9 cellular contexts compared by ENCODE assay signal in the genomic region with DNA sequence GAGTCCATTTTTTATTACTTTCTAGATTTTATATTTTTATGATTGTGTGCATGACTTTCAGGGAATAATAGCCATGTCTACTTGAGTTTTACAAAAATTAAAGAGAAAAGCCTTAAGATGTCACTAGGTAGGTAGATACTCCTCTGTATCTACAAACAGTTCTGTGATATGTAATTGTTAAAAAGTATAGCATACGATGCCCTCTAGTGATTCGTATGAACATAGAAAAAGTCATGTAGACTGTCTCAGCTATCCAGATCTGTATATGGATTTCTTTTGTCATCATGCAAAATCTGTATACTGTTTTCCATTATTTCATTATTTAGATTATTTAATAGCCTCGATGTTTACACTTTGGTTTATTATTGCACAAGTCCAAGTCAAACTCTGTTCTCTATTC.
DNase-seq lines count a peak whose midpoint lies in the region; TF ChIP-seq lines count a peak whose summit lies in the region.
"Had no signal": no experiment of that assay in that cellular context is flagged by ENCODE, and none has a peak within 500 bp of the region (broad histone marks: within the 10 kb centered on the region; RNA-seq: fewer than 3 reads in every experiment).

No MANE protein-coding gene starts in this region.

- H3K9ac ChIP-seq in neural progenitor cell = no peak overlapping the region

- no peak overlapping the region for H3K27ac ChIP-seq in neural progenitor cell
- H3K27ac ChIP-seq in effector memory CD4-positive, alpha-beta T cell (ENCODE audit: insufficient read depth, low read length, poor library complexity, severe bottlenecking) = no peak overlapping the region

- H3K4me2 ChIP-seq in neural progenitor cell = no peak overlapping the region

- H3K36me3 Mint-ChIP-seq in neural progenitor cell = no peaks in the 10 kb centered on the region
- H3K36me3 Mint-ChIP-seq: naive B cell had no signal

- H3K4me1 ChIP-seq in neural progenitor cell = peaks cover 3% of the 10 kb centered on the region
- no peaks in the 10 kb centered on the region for H3K4me1 ChIP-seq in effector memory CD4-positive, alpha-beta T cell (ENCODE audit: control insufficient read depth, insufficient read depth, low read length, poor library complexity, severe bottlenecking)

- no peaks in the 10 kb centered on the region for H4K20me1 ChIP-seq in neural progenitor cell (ENCODE audit: low read depth)

- peak; percentile 41 for TF ChIP-seq CTCF in neural progenitor cell (IDR thresholded peaks at IDR 0.05)

- no peaks in the 10 kb centered on the region for H3K27me3 Mint-ChIP-seq in neural progenitor cell (ENCODE audit: insufficient read depth, low read depth)
- H3K27me3 Mint-ChIP-seq: central memory CD8-positive, alpha-beta T cell; naive B cell had no signal

- H3K27me3 ChIP-seq in neural progenitor cell = no peaks in the 10 kb centered on the region
- H3K27me3 ChIP-seq in effector memory CD4-positive, alpha-beta T cell (replicated peaks; ENCODE audit: control insufficient read depth, insufficient read depth, low read length, poor library complexity, severe bottlenecking) = no peaks in the 10 kb centered on the region

- H3K79me2 ChIP-seq in neural progenitor cell (ENCODE audit: low read depth) = no peaks in the 10 kb centered on the region

- H3K27ac Mint-ChIP-seq in neural progenitor cell = no peak overlapping the region
- H3K27ac Mint-ChIP-seq: naive B cell had no signal

- H2AFZ ChIP-seq in neural progenitor cell (replicated peaks) = no peak overlapping the region

- no peak overlapping the region for H3K4me3 Mint-ChIP-seq in neural progenitor cell
- H3K4me3 Mint-ChIP-seq: central memory CD8-positive, alpha-beta T cell; naive B cell had no signal

- peak; percentile 73 for DNase-seq in H4 (ENCODE audit: low spot score)
- DNase-seq in NCI-H2029 treated with DMSO at 0.1 percent for 48 hours (lab: John Stamatoyannopoulos, UW) = peak; percentile 62
- peak; percentile 51 for DNase-seq in amniotic epithelial cell (ENCODE audit: low read depth)
- no peak for DNase-seq in neural progenitor cell (ENCODE audit: low spot score)
- no peak for DNase-seq in T-helper 1 cell
- DNase-seq in effector memory CD4-positive, alpha-beta T cell = no peak
- DNase-seq in activated CD4-positive, alpha-beta T cell treated with anti-CD3 and anti-CD28 coated beads for 1 hour = no peak
- DNase-seq: naive B cell had no signal

- no peaks in the 10 kb centered on the region for H3K4me1 Mint-ChIP-seq in neural progenitor cell
- H3K4me1 Mint-ChIP-seq: central memory CD8-positive, alpha-beta T cell; naive B cell had no signal

- no peaks in the 10 kb centered on the region for H3K36me3 ChIP-seq in neural progenitor cell
- H3K36me3 ChIP-seq in effector memory CD4-positive, alpha-beta T cell (ENCODE audit: control insufficient read depth, insufficient read depth, low read length) = no peaks in the 10 kb centered on the region

- no peaks in the 10 kb centered on the region for H3F3A ChIP-seq in neural progenitor cell (ENCODE audit: low read depth)

- no peaks in the 10 kb centered on the region for H3K9me3 Mint-ChIP-seq in neural progenitor cell
- H3K9me3 Mint-ChIP-seq: naive B cell had no signal

- H3K9me3 ChIP-seq in neural progenitor cell (ENCODE audit: low read depth) = no peaks in the 10 kb centered on the region
- H3K9me3 ChIP-seq in effector memory CD4-positive, alpha-beta T cell (ENCODE audit: control insufficient read depth, low read length) = no peaks in the 10 kb centered on the region

- H3K4me3 ChIP-seq in neural progenitor cell = no peak overlapping the region
- H3K4me3 ChIP-seq in effector memory CD4-positive, alpha-beta T cell (ENCODE audit: insufficient read depth, low read depth, low read length, poor library complexity, severe bottlenecking) = no peak overlapping the region

Comparison
In these comparisons a context has a peak if more than half of its experiments do, and no peak if none do; other contexts are left out.
1. DNase-seq: peak in H4 (single experiment), NCI-H2029 treated with DMSO at 0.1 percent for 48 hours (single experiment) and amniotic epithelial cell (single experiment); none in neural progenitor cell (single experiment), T-helper 1 cell (0 of 5), effector memory CD4-positive, alpha-beta T cell (0 of 3) and activated CD4-positive, alpha-beta T cell treated with anti-CD3 and anti-CD28 coated beads for 1 hour (single experiment).